18 cellular contexts compared by ENCODE assay signal in the genomic region with DNA sequence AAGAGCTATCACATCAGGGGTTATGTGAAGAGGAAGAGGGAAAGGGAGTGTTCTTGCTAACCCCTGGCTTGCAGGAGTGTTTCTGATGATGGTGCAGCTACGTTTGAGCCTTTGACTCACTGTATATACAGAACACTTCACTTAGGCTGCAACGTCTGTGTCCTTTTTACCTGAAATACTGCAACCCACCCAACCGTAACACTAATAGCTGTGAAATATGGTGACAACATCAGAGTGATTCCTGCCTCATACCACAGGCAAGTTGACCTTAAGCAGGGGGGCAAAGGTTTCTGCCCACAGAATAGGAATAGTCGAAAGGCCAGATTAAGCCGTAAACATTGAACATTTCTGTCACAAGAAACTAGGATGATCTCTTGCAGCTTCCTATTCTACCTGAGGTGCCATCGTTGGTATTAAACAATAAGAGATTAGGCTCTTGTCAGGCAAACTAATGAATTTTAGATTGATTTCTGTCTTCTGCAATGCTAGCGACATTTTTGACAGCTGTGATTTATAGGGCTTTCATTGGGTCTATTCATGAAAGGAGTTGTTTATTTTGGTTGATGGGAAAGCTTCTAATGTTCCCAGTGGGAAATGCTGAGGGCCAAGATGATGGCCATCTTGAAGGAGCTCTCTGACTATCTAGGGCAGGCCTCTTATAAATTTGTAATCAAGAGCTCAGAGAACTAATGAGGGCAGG.
DNase-seq lines count a peak whose midpoint lies in the region; ATAC-seq lines count a peak whose summit lies in the region.
"Had no signal": no experiment of that assay in that cellular context is flagged by ENCODE, and none has a peak within 500 bp of the region (broad histone marks: within the 10 kb centered on the region; RNA-seq: fewer than 3 reads in every experiment).

No MANE protein-coding gene starts in this region.

- peak; percentile 22 for DNase-seq in NCI-H748 (lab: John Stamatoyannopoulos, UW; ENCODE audit: unreplicated experiment)
- no peak for DNase-seq in NCI-H748 treated with DMSO at 0.1 percent for 48 hours (lab: John Stamatoyannopoulos, UW)
- DNase-seq in NCI-H2227 treated with DMSO at 0.1 percent for 48 hours (lab: John Stamatoyannopoulos, UW) = peak; percentile 48
- DNase-seq in kidney tubule cell (ENCODE audit: low spot score) = peak; percentile 82
- DNase-seq in HAP-1 (ENCODE audit: low spot score in 2 of 2) = no peak
- DNase-seq in T-helper 9 cell = no peak
- no peak for DNase-seq in OCI-M1 (lab: John Stamatoyannopoulos, UW)
- DNase-seq: CD8-positive, alpha-beta memory T cell; GOT3; IMR-90; NCI-H1105; NCI-H2081; NCI-H226; NCI-H524 treated with DMSO at 0.1 percent for 48 hours; SW 1271 had no signal

- ATAC-seq in HG03039 (IDR thresholded peaks at IDR 0.05; ENCODE audit: unreplicated experiment) = no peak
- ATAC-seq: A549 had no signal

- no peaks in the 10 kb centered on the region for H3K27me3 ChIP-seq in HAP-1 (ENCODE audit: low read depth)
- H3K27me3 ChIP-seq: BLaER1 treated with 17β-estradiol and CSF1 and Interleukin-3, amounts not matched to agents 10 nM and 100 nM had no signal

- no peaks in the 10 kb centered on the region for H3K36me3 ChIP-seq in HAP-1 (replicated peaks)
- H3K36me3 ChIP-seq: BLaER1 treated with 17β-estradiol and CSF1 and Interleukin-3, amounts not matched to agents 10 nM and 100 nM had no signal

- H3K4me1 ChIP-seq in HAP-1 = peaks cover 26% of the 10 kb centered on the region
- H3K4me1 ChIP-seq: A549 had no signal

- H3K4me3 ChIP-seq in HAP-1 = no peak overlapping the region
- H3K4me3 ChIP-seq: A549; BLaER1 treated with 17β-estradiol and CSF1 and Interleukin-3, amounts not matched to agents 10 nM and 100 nM had no signal

- in situ Hi-C loops in HAP-1 (cut with MboI; ENCODE audit: low sequenced_read_pairs) = no loop called here

- H3K9me3 ChIP-seq in HAP-1 = no peaks in the 10 kb centered on the region
- H3K9me3 ChIP-seq: A549; BLaER1 treated with 17β-estradiol and CSF1 and Interleukin-3, amounts not matched to agents 10 nM and 100 nM had no signal

Comparison
In these comparisons a context has a peak if more than half of its experiments do, and no peak if none do; other contexts are left out.
1. DNase-seq: peak in NCI-H748 (single experiment), NCI-H2227 treated with DMSO at 0.1 percent for 48 hours (single experiment) and kidney tubule cell (single experiment); none in NCI-H748 treated with DMSO at 0.1 percent for 48 hours (single experiment), HAP-1 (0 of 2), T-helper 9 cell (single experiment) and OCI-M1 (single experiment).